12 cellular contexts compared by ENCODE assay signal in genomic region chr4:7779194-7779768, GRCh38.
DNase-seq lines count a peak whose midpoint lies in the region; ATAC-seq, FAIRE-seq and TF ChIP-seq lines count a peak whose summit lies in the region.
"Had no signal": no experiment of that assay in that cellular context is flagged by ENCODE, and none has a peak within 500 bp of the region (broad histone marks: within the 10 kb centered on the region; RNA-seq: fewer than 3 reads in every experiment).

No MANE protein-coding gene starts in this region.

- no peak for TF ChIP-seq POLR2A in GM12892 (IDR thresholded peaks at IDR 0.05; ENCODE audit: low read depth, low read length)

- FAIRE-seq in GM12892 (lab: Jason Lieb, UNC), result no peak
- FAIRE-seq: A549 had no signal

- peaks cover 11% of the 10 kb centered on the region for H3K36me3 ChIP-seq in thoracic aorta

- H3K27me3 ChIP-seq in layer of hippocampus (ENCODE audit: control insufficient read depth, insufficient read depth, low read length), result no peaks in the 10 kb centered on the region
- no peaks in the 10 kb centered on the region for H3K27me3 ChIP-seq in thoracic aorta (replicated peaks; ENCODE audit: insufficient read depth)

- H3K4me3 ChIP-seq in thoracic aorta, result peak overlapping the region; percentile 56
- H3K4me3 ChIP-seq: A549 had no signal

- no peak overlapping the region for H3K4me3 Mint-ChIP-seq in activated T-cell treated with anti-CD3 and anti-CD28 coated beads, Interleukin-2, amount 50 U/mL, for 24 hours

- ATAC-seq in thoracic aorta (ENCODE audit: insufficient number of reproducible peaks, low FRiP score, low read depth) (no peak), HG03520 (IDR thresholded peaks at IDR 0.05; ENCODE audit: unreplicated experiment) (no peak)
- ATAC-seq: A549 had no signal

- no peak for TF ChIP-seq CTCF in thoracic aorta (IDR thresholded peaks at IDR 0.05)

- no peaks in the 10 kb centered on the region for H3K9me3 Mint-ChIP-seq in activated T-cell treated with anti-CD3 and anti-CD28 coated beads, Interleukin-2, amount 50 U/mL, for 24 hours

- H3K4me1 ChIP-seq in thoracic aorta (ENCODE audit: control insufficient read depth in 1 of 2, low read depth in 2 of 2), result peaks cover 19 to 60% of the 10 kb centered on the region in 2 donors
- H3K4me1 ChIP-seq: A549 had no signal

- H3K27ac ChIP-seq in caudate nucleus (ENCODE audit: low read depth, low read length) (peak overlapping the region; percentile 3), layer of hippocampus (ENCODE audit: low read depth, low read length) (peak overlapping the region; percentile 15), thoracic aorta (peak overlapping the region; percentile 4 to 11)
- H3K27ac ChIP-seq: A549 had no signal

- no peaks in the 10 kb centered on the region for H3K27me3 Mint-ChIP-seq in activated T-cell treated with anti-CD3 and anti-CD28 coated beads, Interleukin-2, amount 50 U/mL, for 24 hours

- no peak for DNase-seq in activated T-cell treated with anti-CD3 and anti-CD28 coated beads, Interleukin-2, amount 50 U/mL, for 24 hours
- no peak for DNase-seq in activated T-cell treated with anti-CD3 and anti-CD28 coated beads, Interleukin-2, amount 50 U/mL, for 1 hour
- DNase-seq in caudate nucleus (lab: John Stamatoyannopoulos, UW), result no peak
- DNase-seq in thoracic aorta (ENCODE audit: low spot score), result no peak
- DNase-seq in GM12892 (ENCODE audit: insufficient read length), result no peak
- DNase-seq in NCI-H2081 (lab: John Stamatoyannopoulos, UW), result no peak
- DNase-seq: dermis blood vessel endothelial cell, Karpas-422, NCI-H2171 had no signal

- peaks cover 53% of the 10 kb centered on the region for H3K36me3 Mint-ChIP-seq in activated T-cell treated with anti-CD3 and anti-CD28 coated beads, Interleukin-2, amount 50 U/mL, for 24 hours (ENCODE audit: low read depth)

- no peaks in the 10 kb centered on the region for H3K9me3 ChIP-seq in thoracic aorta
- H3K9me3 ChIP-seq: A549 had no signal

- peaks cover 55% of the 10 kb centered on the region for H3K4me1 Mint-ChIP-seq in activated T-cell treated with anti-CD3 and anti-CD28 coated beads, Interleukin-2, amount 50 U/mL, for 24 hours (ENCODE audit: low read depth)

- H3K27ac Mint-ChIP-seq in activated T-cell treated with anti-CD3 and anti-CD28 coated beads, Interleukin-2, amount 50 U/mL, for 24 hours, result peak overlapping the region; percentile 58
